In genomic region chr19:6459356-6460098, GRCh38 we compare ENCODE assay signal across 8 cellular contexts. TPM values are rescaled to one million over a fixed set of nuclear protein-coding genes. Genes with fewer than 3 reads are reported as not detected.
A peak's percentile ranks its signal among the peaks of the same experiment; 100 is the strongest.
DNase-seq lines count a peak whose midpoint lies in the region; ATAC-seq and TF ChIP-seq lines count a peak whose summit lies in the region.

SLC25A23 (minus strand) TSS chr19:6459792; CDS start chr19:6459628, 164 bp downstream.

- DNase-seq in NCI-H1436 (lab: John Stamatoyannopoulos, UW) (peak; percentile 66), NCI-H1436 treated with DMSO at 0.1 percent for 48 hours (lab: John Stamatoyannopoulos, UW) (no peak), NCI-H446 treated with DMSO at 0.1 percent for 48 hours (lab: John Stamatoyannopoulos, UW) (peak; percentile 60), lung (ENCODE audit: low spot score) (peak; percentile 79)
- peak; percentile 35 to 40 for DNase-seq in activated CD4-positive, alpha-beta T cell treated with anti-CD3 and anti-CD28 coated beads, Interleukin-2, amount 50 U/mL, for 24 hours (ENCODE audit: low read depth in 1 of 2, low spot score in 1 of 2)
- DNase-seq in effector CD8-positive, alpha-beta T cell (lab: John Stamatoyannopoulos, UW): peak; percentile 44
- DNase-seq in stimulated activated CD8-positive, alpha-beta memory T cell treated with anti-CD3 and anti-CD28 coated beads, Interleukin-15, amount 100 ng/mL, for 24 hours (ENCODE audit: low read depth): peak; percentile 26

- peak within 1 kb of the TSS; percentile 65 for H3K4me3 ChIP-seq in lung

- peaks cover 0 to 1% of the 10 kb centered on the region in 2 donors for H3K9me3 ChIP-seq in lung (ENCODE audit: control insufficient read depth in 2 of 2, insufficient read depth in 1 of 2, low read length in 1 of 2)

- WGBS in lung, 2 donors: 1% methylated on average over 28 to 62 of the region's 62 CpGs

- ATAC-seq in HG02763 (IDR thresholded peaks at IDR 0.05; ENCODE audit: unreplicated experiment): peak; percentile 21
- ATAC-seq in lung (ENCODE audit: insufficient read depth, low FRiP score): peak; percentile 55

- H3K27me3 ChIP-seq in lung (ENCODE audit: control insufficient read depth, insufficient read depth): no peaks in the 10 kb centered on the region

- H3K27ac ChIP-seq in lung (ENCODE audit: low read depth in 1 of 2, low read length in 1 of 2): peak within 1 kb of the TSS; percentile 81 to 93

- peaks cover 0 to 4% of the 10 kb centered on the region in 2 donors for H3K36me3 ChIP-seq in lung (ENCODE audit: control insufficient read depth in 2 of 2, insufficient read depth in 2 of 2, low read length in 2 of 2)

- H3K4me1 ChIP-seq in lung (ENCODE audit: control insufficient read depth in 2 of 2, insufficient read depth in 2 of 2, low read length in 2 of 2): peaks cover 0 to 10% of the 10 kb centered on the region in 2 donors

- no peak for TF ChIP-seq CTCF in lung (IDR thresholded peaks at IDR 0.05; ENCODE audit: control extremely low read depth, extremely low read depth)

RNA-seq across cellular contexts. Expression of gene SLC25A23, which starts in this region (rescaled TPM):
- 10 to 100 TPM; 44.9 to 49.5 TPM for total RNA-seq in lung
- polyA plus RNA-seq in lung: 10 to 100 TPM; 15.7 to 44.0 TPM
